ENCODE assay signal across 7 cellular contexts in the genomic region with DNA sequence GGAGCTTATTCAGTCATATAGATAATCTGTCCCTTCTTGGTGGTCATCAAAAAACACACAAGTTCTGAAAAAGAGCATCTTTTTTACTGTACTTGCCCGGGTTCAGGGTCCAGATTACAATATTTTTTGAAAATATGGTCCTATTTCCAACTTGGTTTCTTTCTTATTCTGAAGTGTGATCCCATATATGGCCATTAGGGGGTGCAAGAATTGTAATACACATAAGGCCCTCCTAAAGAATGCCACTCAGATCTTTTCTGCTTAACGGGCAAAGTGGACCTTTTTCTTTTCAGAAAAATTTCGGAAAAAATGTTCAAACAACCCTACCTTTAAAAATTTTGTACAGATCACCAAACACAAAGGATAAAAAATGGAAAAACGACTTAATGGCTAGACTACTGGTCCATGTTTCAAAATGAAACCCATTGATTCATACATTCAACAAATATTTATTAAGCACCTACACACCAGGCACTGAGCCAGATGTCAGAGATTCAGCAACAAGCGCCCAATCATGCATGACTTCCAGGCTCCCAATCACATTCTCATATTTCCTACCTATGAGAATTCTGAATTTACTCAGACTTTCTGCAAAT.
A peak's percentile ranks its signal among the peaks of the same experiment; 100 is the strongest.
DNase-seq lines count a peak whose midpoint lies in the region; ATAC-seq and TF ChIP-seq lines count a peak whose summit lies in the region.

No MANE protein-coding gene starts in this region.

- TF ChIP-seq CTCF in PC-3 (conservative IDR thresholded peaks at IDR 0.05; ENCODE audit: low read depth, low read length) (peak; percentile 78), fibroblast of the aortic adventitia (IDR thresholded peaks at IDR 0.05; ENCODE audit: insufficient read depth, low read length) (peak; percentile 73)

- H3F3A ChIP-seq in GM23248 (ENCODE audit: insufficient read depth) = peaks cover 7% of the 10 kb centered on the region; the same call in 1 of the 2 replicates
- no peaks in the 10 kb centered on the region for H3F3A ChIP-seq in PC-3 (ENCODE audit: low read length, unreplicated experiment)

- H3K9me2 ChIP-seq in GM23248 (ENCODE audit: insufficient read depth) (no peaks in the 10 kb centered on the region), PC-3 (replicated peaks; ENCODE audit: low read length) (no peaks in the 10 kb centered on the region)

- no peaks in the 10 kb centered on the region for H4K20me1 ChIP-seq in GM23248 (ENCODE audit: insufficient read depth)
- H4K20me1 ChIP-seq in PC-3 (ENCODE audit: low read length) = no peaks in the 10 kb centered on the region

- no peak overlapping the region for H3K27ac ChIP-seq in GM23248
- H3K27ac ChIP-seq in PC-3 (ENCODE audit: low read length) = no peak overlapping the region

- H3K4me1 ChIP-seq in GM23248 (ENCODE audit: insufficient read depth) = peaks cover 8% of the 10 kb centered on the region; the same call in 1 of the 2 replicates
- 0 out of 2 replicates have a peak, but pooled peaks cover 5% of the 10 kb centered on the region for H3K4me1 ChIP-seq in PC-3 (ENCODE audit: insufficient read depth, low read length)
- H3K4me1 ChIP-seq in skeletal muscle satellite cell (ENCODE audit: control insufficient read depth, insufficient read depth, low read length) = peaks cover 3% of the 10 kb centered on the region

- no peaks in the 10 kb centered on the region for H3K27me3 ChIP-seq in GM23248 (replicated peaks; ENCODE audit: insufficient read depth)
- no peaks in the 10 kb centered on the region for H3K27me3 ChIP-seq in PC-3 (ENCODE audit: low read length)
- no peaks in the 10 kb centered on the region for H3K27me3 ChIP-seq in skeletal muscle satellite cell (ENCODE audit: control insufficient read depth, insufficient read depth, low read length)

- in situ Hi-C loops in GM23248 (cut with MboI) = loop anchor here (25.0 kb wide), 1 partner anchor 480 kb away; no protein-coding TSS in a partner anchor

- CTCF ChIA-PET in PC-3 (lab: Charles Lee) = no interaction called here

- no peak overlapping the region for H3K4me2 ChIP-seq in GM23248 (ENCODE audit: unreplicated experiment)
- no peak overlapping the region for H3K4me2 ChIP-seq in PC-3 (ENCODE audit: low read length)
- peak overlapping the region; percentile 37 for H3K4me2 ChIP-seq in skeletal muscle satellite cell (ENCODE audit: low read length)

- H3K36me3 ChIP-seq in GM23248 (ENCODE audit: low read depth) (no peaks in the 10 kb centered on the region), PC-3 (ENCODE audit: low read depth, low read length) (no peaks in the 10 kb centered on the region), skeletal muscle satellite cell (ENCODE audit: insufficient read depth, low read length) (no peaks in the 10 kb centered on the region)

- WGBS in GM23248 (ENCODE audit: low coverage in 1 of 2, low lambda C conversion rate in 2 of 2, missing lambda C conversion rate in 2 of 2), 2 experiments = 4 to 5% methylated on average over 5 of the region's 5 CpGs

- H3K9me3 ChIP-seq in GM23248 (ENCODE audit: low read depth) (no peaks in the 10 kb centered on the region), PC-3 (ENCODE audit: low read length) (no peaks in the 10 kb centered on the region), skeletal muscle satellite cell (replicated peaks; ENCODE audit: low read length) (no peaks in the 10 kb centered on the region)

- no peak overlapping the region for H3K4me3 ChIP-seq in GM23248
- H3K4me3 ChIP-seq in PC-3 (ENCODE audit: low read length) = no peak overlapping the region
- H3K4me3 ChIP-seq in fibroblast of the aortic adventitia (ENCODE audit: low read depth, low read length) = no peak overlapping the region
- no peak overlapping the region for H3K4me3 ChIP-seq in skeletal muscle satellite cell (ENCODE audit: low read length)

- ATAC-seq in PC-3 (no peak), HG02840 (IDR thresholded peaks at IDR 0.05; ENCODE audit: low FRiP score, unreplicated experiment) (no peak)

- DNase-seq in EL = peak; percentile 45
- DNase-seq in GM23248 = peak; percentile 67
- DNase-seq in PC-3 = peak; percentile 49
- peak; percentile 71 for DNase-seq in fibroblast of the aortic adventitia (ENCODE audit: low read depth)
- DNase-seq in NCI-H1930 (lab: John Stamatoyannopoulos, UW) = no peak

- no TSS peak for BruUV-seq in PC-3 (replicated peaks; lab: Mats Ljungman, UMichigan)

- H3K79me2 ChIP-seq in GM23248 (ENCODE audit: insufficient read depth) (no peaks in the 10 kb centered on the region), PC-3 (ENCODE audit: low read length) (no peaks in the 10 kb centered on the region)

- H2AFZ ChIP-seq in GM23248 (0 out of 2 replicates have a peak overlapping the region, but pooled peaks have one; percentile 6), PC-3 (ENCODE audit: low read length) (no peak overlapping the region)

- no peak overlapping the region for H3K9ac ChIP-seq in GM23248
- H3K9ac ChIP-seq in PC-3 (ENCODE audit: low read length) = no peak overlapping the region
- no peak overlapping the region for H3K9ac ChIP-seq in skeletal muscle satellite cell (ENCODE audit: low read depth, low read length)

- intact Hi-C loops in PC-3 (cut with micrococcal nuclease) = no loop called here

- POLR2A ChIA-PET in PC-3 (lab: Charles Lee; ENCODE audit: unreplicated experiment) = no interaction called here

Comparison
In these comparisons a context has a peak if more than half of its experiments do, and no peak if none do; other contexts are left out.
1. DNase-seq: peak in EL (single experiment), GM23248 (single experiment), PC-3 (single experiment) and fibroblast of the aortic adventitia (single experiment); none in NCI-H1930 (0 of 2).